ENCODE assay signal across 25 cellular contexts in genomic region chr3:116916836-116917235, GRCh38.
"Had no signal": no experiment of that assay in that cellular context is flagged by ENCODE, and none has a peak within 500 bp of the region (broad histone marks: within the 10 kb centered on the region; RNA-seq: fewer than 3 reads in every experiment).

No MANE protein-coding gene starts in this region.

- DNase-seq: colonic mucosa; cortex of kidney; dermis blood vessel endothelial cell; dorsolateral prefrontal cortex; effector CD4-positive, alpha-beta T cell; effector CD8-positive, alpha-beta T cell; effector memory CD4-positive, alpha-beta T cell; effector memory CD8-positive, alpha-beta T cell; endodermal cell; erythroblast; esophagus squamous epithelium; foreskin fibroblast; foreskin keratinocyte; foreskin melanocyte; gastrocnemius medialis; glutamatergic neuron; head of caudate nucleus; heart left ventricle; heart right ventricle had no signal

- H3K4me2 ChIP-seq: hepatocyte had no signal

- H3K27me3 ChIP-seq: colonic mucosa, dorsolateral prefrontal cortex, esophagus muscularis mucosa, esophagus squamous epithelium, gastrocnemius medialis, gastroesophageal sphincter, heart left ventricle, heart right ventricle, hepatocyte had no signal

- H3K4me1 ChIP-seq: colonic mucosa, esophagus muscularis mucosa, esophagus squamous epithelium, foreskin keratinocyte, gastrocnemius medialis, gastroesophageal sphincter, heart left ventricle, heart right ventricle had no signal

- H3K9me3 ChIP-seq: colonic mucosa, esophagus muscularis mucosa, esophagus squamous epithelium, gastrocnemius medialis, gastroesophageal sphincter, heart left ventricle, heart right ventricle had no signal

- H2AFZ ChIP-seq: hepatocyte had no signal

- H3K4me3 ChIP-seq: colonic mucosa, coronary artery, dorsolateral prefrontal cortex, esophagus muscularis mucosa, esophagus squamous epithelium, gastrocnemius medialis, gastroesophageal sphincter, heart left ventricle, heart right ventricle, hepatocyte had no signal

- ATAC-seq: effector memory CD8-positive, alpha-beta T cell; esophagus mucosa; foreskin keratinocyte; gastrocnemius medialis; gastroesophageal sphincter; heart left ventricle; heart right ventricle had no signal

- H3K79me2 ChIP-seq: hepatocyte had no signal

- H3K36me3 ChIP-seq: colonic mucosa, esophagus muscularis mucosa, esophagus squamous epithelium, gastrocnemius medialis, gastroesophageal sphincter, heart left ventricle, heart right ventricle had no signal

- H3K27ac ChIP-seq: colonic mucosa, coronary artery, dorsolateral prefrontal cortex, epithelial cell of prostate, esophagus muscularis mucosa, esophagus squamous epithelium, foreskin keratinocyte, gastrocnemius medialis, gastroesophageal sphincter, heart left ventricle, heart right ventricle, hepatocyte had no signal
